8 cellular contexts compared by ENCODE assay signal in genomic region chr6:148464319-148465010, GRCh38.
DNase-seq lines count a peak whose midpoint lies in the region; ATAC-seq, FAIRE-seq and TF ChIP-seq lines count a peak whose summit lies in the region.

No MANE protein-coding gene starts in this region.

- peak; percentile 32 to 53 for DNase-seq in A549 (ENCODE audit: low read depth in 1 of 2, low spot score in 1 of 2)
- DNase-seq in GM13976 (ENCODE audit: low spot score), result peak; percentile 65
- peak; percentile 2 for DNase-seq in NCI-H2107 (lab: John Stamatoyannopoulos, UW)
- DNase-seq in choroid plexus epithelial cell (ENCODE audit: low read depth), result peak; percentile 87
- peak; percentile 63 for DNase-seq in HepG2 (ENCODE audit: low spot score)
- DNase-seq in stimulated activated CD8-positive, alpha-beta memory T cell treated with anti-CD3 and anti-CD28 coated beads, Interleukin-12 subunit alpha, Interleukin-12 subunit beta, amount 100 ng/mL, for 1 hour (ENCODE audit: low read depth), result peak; percentile 20

- POLR2A ChIA-PET in A549 (lab: Yijun Ruan, JAX) (no interaction called here), HepG2 (lab: Yijun Ruan, JAX) (no interaction called here)

- FAIRE-seq in A549 (lab: Jason Lieb, UNC), result no peak
- FAIRE-seq in HepG2 (lab: Jason Lieb, UNC), result peak; percentile 56

- no peak overlapping the region for H2AFZ ChIP-seq in HepG2 (ENCODE audit: low read length)

- 0 out of 2 replicates have a peak, but pooled peaks cover 4% of the 10 kb centered on the region for H4K20me1 ChIP-seq in HepG2 (ENCODE audit: insufficient read depth, low read length)

- TF ChIP-seq POLR2A in A549 (IDR thresholded peaks at IDR 0.05; ENCODE audit: low read length), result no peak
- no peak for TF ChIP-seq POLR2A in HepG2 (IDR thresholded peaks at IDR 0.05; ENCODE audit: insufficient read depth in 1 of 2, low read depth in 2 of 2, low read length in 2 of 2)

- H3K36me3 ChIP-seq in HepG2 (replicated peaks in 1 of 2; ENCODE audit: control insufficient read depth in 1 of 2, insufficient read depth in 2 of 2, low read length in 2 of 2), result peaks cover 0 to under 1% of the 10 kb centered on the region in 2 experiments; a peak in 1 of 5 replicates

- peak; percentile 83 to 91 for TF ChIP-seq RAD21 in A549 (conservative IDR thresholded peaks at IDR 0.05 in 1 of 2, IDR thresholded peaks at IDR 0.05 in 1 of 2)
- TF ChIP-seq RAD21 in HepG2 (CRISPR knock-in tag; IDR thresholded peaks at IDR 0.05), result peak; percentile 74

- no peaks in the 10 kb centered on the region for H3K79me2 ChIP-seq in HepG2 (ENCODE audit: insufficient read depth, low read length)

- H3K4me2 ChIP-seq in A549 (no peak overlapping the region), HepG2 (ENCODE audit: low read depth, low read length) (no peak overlapping the region)

- H3K4me3 ChIP-seq in A549 (no peak overlapping the region), choroid plexus epithelial cell (ENCODE audit: low read depth, low read length) (no peak overlapping the region), HepG2 (replicated peaks in 1 of 3; ENCODE audit: insufficient read depth in 1 of 3, low read depth in 2 of 3, low read length in 3 of 3) (no peak overlapping the region)

- in situ Hi-C loops in GM13976 (cut with MboI; ENCODE audit: low sequenced_read_pairs, unreplicated experiment) (loop anchor here (25.0 kb wide), 2 partner anchors 277 to 952 kb away; partner anchors contain the start of gene SAMD5), HepG2 (cut with HindIII; ENCODE audit: extremely low pct_ligation_motif_present, low pct_unique_long_range_greater_than_20kb) (loop anchor here (5.0 kb wide), 2 partner anchors 287 to 957 kb away; partner anchors contain the start of gene SAMD5)

- H3K27ac ChIP-seq in A549, result no peak overlapping the region
- no peak overlapping the region; the same call in 1 of the 2 replicates for H3K27ac ChIP-seq in VCaP
- no peak overlapping the region for H3K27ac ChIP-seq in HepG2 (ENCODE audit: extremely low read length, insufficient read depth, low read length)

- intact Hi-C loops in HepG2 (cut with micrococcal nuclease; ENCODE audit: unreplicated experiment), result loop anchor here (1.0 to 5.0 kb wide), 3 partner anchors 122 to 957 kb away; partner anchors contain the start of genes SAMD5 and SASH1

- ATAC-seq in A549 (peak; percentile 80 to 87), HG02973 (IDR thresholded peaks at IDR 0.05; ENCODE audit: unreplicated experiment) (peak; percentile 87), HepG2 (peak; percentile 90)

- WGBS in A549 (ENCODE audit: missing lambda C conversion rate), result 39% methylated on average over 5 of the region's 5 CpGs
- WGBS in HepG2 (ENCODE audit: low lambda C conversion rate), result 49% methylated on average over 5 of the region's 5 CpGs

- peaks cover 4% of the 10 kb centered on the region; the same call in 1 of the 3 replicates for H3K4me1 ChIP-seq in A549
- H3K4me1 ChIP-seq in HepG2 (ENCODE audit: insufficient read depth, low read length), result no peaks in the 10 kb centered on the region

- CTCF ChIA-PET in A549 (lab: Yijun Ruan, JAX), result interaction anchor here (0.6 to 2.1 kb wide), 12 partner anchors 8 to 321 kb away, joined by 3 to 11 read pairs (median 4); no protein-coding TSS in a partner anchor
- CTCF ChIA-PET in HepG2 (lab: Yijun Ruan, JAX; ENCODE audit: low intra/inter-chr PET ratio, low total read pairs), result interaction anchor here (0.6 to 4.3 kb wide), 5 partner anchors 284 to 320 kb away, joined by 3 to 60 read pairs (median 6); no protein-coding TSS in a partner anchor

- H3K27me3 ChIP-seq in HepG2 (ENCODE audit: control insufficient read depth in 1 of 2, insufficient read depth in 2 of 2, low read length in 2 of 2), result no peaks in the 10 kb centered on the region

- no TSS peak for BruUV-seq in HepG2 (replicated peaks; lab: Mats Ljungman, UMichigan)

- TF ChIP-seq EP300 in A549 (IDR thresholded peaks at IDR 0.05) (no peak), HepG2 (IDR thresholded peaks at IDR 0.05; ENCODE audit: low read depth in 2 of 2, low read length in 2 of 2) (no peak), HepG2 (CRISPR knock-in tag; IDR thresholded peaks at IDR 0.05; ENCODE audit: borderline replicate concordance) (no peak)

- TF ChIP-seq CTCF in A549 (IDR thresholded peaks at IDR 0.05) (peak; percentile 84), GM13976 (IDR thresholded peaks at IDR 0.05; ENCODE audit: borderline replicate concordance, control extremely low read depth, extremely low read depth, insufficient read depth, missing control alignments) (peak; percentile 63), VCaP (conservative IDR thresholded peaks at IDR 0.05) (peak; percentile 86), choroid plexus epithelial cell (conservative IDR thresholded peaks at IDR 0.05; ENCODE audit: low read depth, low read length) (peak; percentile 95), HepG2 (CRISPR knock-in tag; IDR thresholded peaks at IDR 0.05) (peak; percentile 87)

- H3K9me3 ChIP-seq in A549 (no peaks in the 10 kb centered on the region), HepG2 (ENCODE audit: low read length) (no peaks in the 10 kb centered on the region)

- no peak overlapping the region for H3K9ac ChIP-seq in HepG2 (ENCODE audit: insufficient read depth, low read depth, low read length)

TF ChIP-seq in A549, 52 proteins besides CTCF, POLR2A, EP300 and RAD21:
- TF ChIP-seq CBX8 (IDR thresholded peaks at IDR 0.05), result no peak
- TF ChIP-seq SMC3 (IDR thresholded peaks at IDR 0.05), result peak; percentile 82

TF ChIP-seq in HepG2, 621 proteins besides CTCF, POLR2A, EP300 and RAD21 (continues in another document):
- TF ChIP-seq CREB1 (IDR thresholded peaks at IDR 0.05) (no peak), CREB1 (CRISPR knock-in tag; IDR thresholded peaks at IDR 0.05) (0 out of 2 replicates have a peak, but pooled peaks have one; percentile 36), ZNF580 (CRISPR knock-in tag; IDR thresholded peaks at IDR 0.05; ENCODE audit: borderline replicate concordance, low read depth) (0 out of 2 replicates have a peak, but pooled peaks have one; percentile 34), ZNF768 (CRISPR knock-in tag; IDR thresholded peaks at IDR 0.05) (no peak), ZNF331 (CRISPR knock-in tag; IDR thresholded peaks at IDR 0.05) (0 out of 2 replicates have a peak, but pooled peaks have one; percentile 23), AGO1 (IDR thresholded peaks at IDR 0.05; ENCODE audit: low read depth, low read length, poor library complexity, severe bottlenecking) (no peak), KLF15 (CRISPR knock-in tag; IDR thresholded peaks at IDR 0.05; ENCODE audit: borderline replicate concordance) (no peak), ZNF605 (CRISPR knock-in tag; IDR thresholded peaks at IDR 0.05) (peak; percentile 73; the same call in 1 of the 2 replicates), CEBPG (CRISPR knock-in tag; IDR thresholded peaks at IDR 0.05) (0 out of 2 replicates have a peak, but pooled peaks have one; percentile 31), RORA (CRISPR knock-in tag; IDR thresholded peaks at IDR 0.05) (0 out of 2 replicates have a peak, but pooled peaks have one; percentile 10), NFATC3 (CRISPR knock-in tag; IDR thresholded peaks at IDR 0.05) (no peak), ZGPAT (CRISPR knock-in tag; IDR thresholded peaks at IDR 0.05) (0 out of 2 replicates have a peak, but pooled peaks have one; percentile 45), STAG1 (CRISPR knock-in tag; IDR thresholded peaks at IDR 0.05) (peak; percentile 91), ZNF484 (CRISPR knock-in tag; IDR thresholded peaks at IDR 0.05; ENCODE audit: borderline replicate concordance, low read depth) (no peak), PATZ1 (CRISPR knock-in tag; IDR thresholded peaks at IDR 0.05) (no peak), LCORL (IDR thresholded peaks at IDR 0.05) (no peak), LCORL (CRISPR knock-in tag; IDR thresholded peaks at IDR 0.05) (peak; percentile 66; the same call in 1 of the 2 replicates), SMC3 (IDR thresholded peaks at IDR 0.05; ENCODE audit: low read length) (peak; percentile 83), ZNF672 (CRISPR knock-in tag; IDR thresholded peaks at IDR 0.05) (no peak)

Comparison
In these comparisons a context has a peak if more than half of its experiments do, and no peak if none do; other contexts are left out.
1. DNase-seq: peak in every context shown above with its lines; median percentile 87 in choroid plexus epithelial cell; 65 in GM13976; 63 in HepG2; 42 in A549; 20 in stimulated activated CD8-positive, alpha-beta memory T cell treated with anti-CD3 and anti-CD28 coated beads, Interleukin-12 subunit alpha, Interleukin-12 subunit beta, amount 100 ng/mL, for 1 hour; 2 in NCI-H2107.
2. Of the 38 proteins assayed by ChIP-seq in both HepG2 and A549: peak only in HepG2: none; only in A549: none; in both: CTCF, RAD21 and SMC3; in neither: 35.